Comparison of ENCODE assay signal across 1 cellular context in the genomic region with DNA sequence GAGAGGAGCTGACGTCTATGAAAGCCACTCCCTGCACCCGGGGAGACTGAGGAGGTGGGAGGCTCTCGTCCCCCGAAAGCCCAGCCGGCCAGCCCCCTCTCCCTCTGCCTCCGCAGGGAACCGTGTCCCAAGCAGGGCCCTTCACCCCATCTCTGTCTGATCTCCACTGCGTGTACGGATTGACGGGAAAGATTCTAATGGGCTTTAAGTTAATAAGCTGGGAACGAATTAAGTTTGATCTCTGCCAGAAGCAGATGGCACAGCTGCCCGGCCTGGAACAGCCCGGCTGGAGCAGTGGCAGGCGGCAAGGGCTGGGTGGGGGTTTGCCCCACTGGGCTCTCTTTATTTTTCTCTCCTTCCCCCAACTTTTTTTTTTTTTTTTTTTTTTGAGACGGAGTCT.
TF ChIP-seq lines count a peak whose summit lies in the region.

No MANE protein-coding gene starts in this region.

TF ChIP-seq in SK-N-SH, 30 proteins besides CTCF, POLR2A, EP300 and RAD21 (continued from another document):
- TF ChIP-seq NRF1 (IDR thresholded peaks at IDR 0.05; ENCODE audit: low read depth, low read length) (no peak), MXI1 (IDR thresholded peaks at IDR 0.05; ENCODE audit: low read depth, low read length) (peak; percentile 56; the same call in 1 of the 2 replicates), RXRA (IDR thresholded peaks at IDR 0.05; ENCODE audit: borderline replicate concordance, low read depth) (no peak), FOXM1 (IDR thresholded peaks at IDR 0.05; ENCODE audit: low read depth) (no peak)
- TF ChIP-seq, protein P1, sequence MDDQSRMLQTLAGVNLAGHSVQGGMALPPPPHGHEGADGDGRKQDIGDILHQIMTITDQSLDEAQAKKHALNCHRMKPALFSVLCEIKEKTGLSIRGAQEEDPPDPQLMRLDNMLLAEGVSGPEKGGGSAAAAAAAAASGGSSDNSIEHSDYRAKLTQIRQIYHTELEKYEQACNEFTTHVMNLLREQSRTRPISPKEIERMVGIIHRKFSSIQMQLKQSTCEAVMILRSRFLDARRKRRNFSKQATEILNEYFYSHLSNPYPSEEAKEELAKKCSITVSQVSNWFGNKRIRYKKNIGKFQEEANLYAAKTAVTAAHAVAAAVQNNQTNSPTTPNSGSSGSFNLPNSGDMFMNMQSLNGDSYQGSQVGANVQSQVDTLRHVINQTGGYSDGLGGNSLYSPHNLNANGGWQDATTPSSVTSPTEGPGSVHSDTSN (IDR thresholded peaks at IDR 0.05), result no peak
TF ChIP-seq in SK-N-SH: peak in this region for 7.
